In genomic region chr6:159929819-159930218, GRCh38 we compare ENCODE assay signal across 1 cellular context.
A peak's percentile ranks its signal among the peaks of the same experiment; 100 is the strongest.
TF ChIP-seq lines count a peak whose summit lies in the region.

No MANE protein-coding gene starts in this region.

TF ChIP-seq in GM12878, 131 proteins besides CTCF, POLR2A, EP300 and RAD21 (continued from another document and continues in another):
- TF ChIP-seq WRNIP1 (IDR thresholded peaks at IDR 0.05; ENCODE audit: borderline replicate concordance, low read depth, low read length) (no peak), ZNF217 (IDR thresholded peaks at IDR 0.05) (no peak), HDAC6 (IDR thresholded peaks at IDR 0.05; ENCODE audit: unreplicated experiment) (no peak), ZNF592 (IDR thresholded peaks at IDR 0.05) (no peak), POLR2AphosphoS2 (IDR thresholded peaks at IDR 0.05; ENCODE audit: low read depth, low read length) (no peak), TAF1 (IDR thresholded peaks at IDR 0.05; ENCODE audit: borderline replicate concordance, low read depth, low read length) (no peak), ZZZ3 (IDR thresholded peaks at IDR 0.05; ENCODE audit: control insufficient read depth, insufficient read length, low read depth) (no peak), SUZ12 (IDR thresholded peaks at IDR 0.05; ENCODE audit: unreplicated experiment) (no peak), ASH2L (IDR thresholded peaks at IDR 0.05; ENCODE audit: borderline replicate concordance, low read depth) (no peak), RUNX3 (IDR thresholded peaks at IDR 0.05; ENCODE audit: low read length) (peak; percentile 93), POLR2AphosphoS5 (IDR thresholded peaks at IDR 0.05; ENCODE audit: low read length) (peak; percentile 56; the same call in 1 of the 2 replicates), PKNOX1 (IDR thresholded peaks at IDR 0.05) (no peak), JUNB (IDR thresholded peaks at IDR 0.05) (peak; percentile 6; the same call in 1 of the 2 replicates), BMI1 (IDR thresholded peaks at IDR 0.05; ENCODE audit: borderline replicate concordance) (no peak), E2F8 (IDR thresholded peaks at IDR 0.05; ENCODE audit: low read depth, partially characterized antibody) (no peak), NFXL1 (IDR thresholded peaks at IDR 0.05; ENCODE audit: borderline replicate concordance) (no peak), SIX5 (IDR thresholded peaks at IDR 0.05; ENCODE audit: low read depth, low read length, severe bottlenecking) (no peak), IRF4 (IDR thresholded peaks at IDR 0.05; ENCODE audit: low read depth, low read length) (no peak), ZNF687 (IDR thresholded peaks at IDR 0.05) (0 out of 2 replicates have a peak, but pooled peaks have one; percentile 32), GATAD2B (conservative IDR thresholded peaks at IDR 0.05; ENCODE audit: low read depth) (0 out of 2 replicates have a peak, but pooled peaks have one; percentile 7), ZNF207 (IDR thresholded peaks at IDR 0.05; ENCODE audit: borderline replicate concordance) (no peak), ATF2 (IDR thresholded peaks at IDR 0.05; ENCODE audit: low read length) (peak; percentile 81; the same call in 1 of the 2 replicates), NFYA (IDR thresholded peaks at IDR 0.05; ENCODE audit: borderline replicate concordance, low read depth, low read length) (no peak), SMC3 (IDR thresholded peaks at IDR 0.05; ENCODE audit: borderline replicate concordance, low read length) (no peak), CHD2 (IDR thresholded peaks at IDR 0.05; ENCODE audit: borderline replicate concordance, low read depth, low read length) (peak; percentile 56; the same call in 1 of the 2 replicates), ELK1 (IDR thresholded peaks at IDR 0.05; ENCODE audit: low read depth, low read length) (no peak), STAT1 (conservative IDR thresholded peaks at IDR 0.05) (no peak), MEF2A (IDR thresholded peaks at IDR 0.05; ENCODE audit: insufficient read depth, low read depth, low read length) (peak; percentile 88), CHD1 (IDR thresholded peaks at IDR 0.05; ENCODE audit: low read depth, low read length) (no peak), NR2C2 (IDR thresholded peaks at IDR 0.05; ENCODE audit: borderline replicate concordance, control insufficient read depth, insufficient read length, low read depth) (no peak), ZBED1 (IDR thresholded peaks at IDR 0.05; ENCODE audit: borderline replicate concordance) (no peak; the same call in 1 of the 2 replicates), TARDBP (IDR thresholded peaks at IDR 0.05; ENCODE audit: borderline replicate concordance) (no peak), NFIC (IDR thresholded peaks at IDR 0.05; ENCODE audit: low read depth, low read length) (peak; percentile 75; the same call in 1 of the 2 replicates), BHLHE40 (IDR thresholded peaks at IDR 0.05; ENCODE audit: borderline replicate concordance in 1 of 2, low read depth in 2 of 2, low read length in 1 of 2) (peak; percentile 65 to 77), RB1 (IDR thresholded peaks at IDR 0.05; ENCODE audit: borderline replicate concordance) (no peak), RCOR1 (conservative IDR thresholded peaks at IDR 0.05; ENCODE audit: low read depth, low read length) (no peak), CBX5 (IDR thresholded peaks at IDR 0.05; ENCODE audit: low read depth) (peak; percentile 67; the same call in 1 of the 2 replicates), ZBTB4 (CRISPR knock-in tag; IDR thresholded peaks at IDR 0.05) (no peak), FOS (IDR thresholded peaks at IDR 0.05; ENCODE audit: borderline replicate concordance, extremely low read depth, insufficient read length) (no peak), ATF3 (IDR thresholded peaks at IDR 0.05; ENCODE audit: borderline replicate concordance, extremely low read depth, low read depth, low read length) (no peak), MAX (IDR thresholded peaks at IDR 0.05; ENCODE audit: low read depth, low read length) (no peak)
